ENCODE assay signal across 28 cellular contexts in genomic region chr4:73212982-73213730, GRCh38. TPM values are rescaled to one million over a fixed set of nuclear protein-coding genes. Genes with fewer than 3 reads are reported as not detected.
DNase-seq lines count a peak whose midpoint lies in the region; ATAC-seq, FAIRE-seq and TF ChIP-seq lines count a peak whose summit lies in the region.
"Had no signal": no experiment of that assay in that cellular context is flagged by ENCODE, and none has a peak within 500 bp of the region (broad histone marks: within the 10 kb centered on the region; RNA-seq: fewer than 3 reads in every experiment).

No MANE protein-coding gene starts in this region.

- no peak for DNase-seq in activated CD8-positive, alpha-beta memory T cell treated with anti-CD3 and anti-CD28 coated beads, Interleukin-2, amount 10 ng/mL, durations not matched to agents 7 days and 5 days
- DNase-seq in activated CD8-positive, alpha-beta memory T cell treated with anti-CD3 and anti-CD28 coated beads for 24 hours = no peak
- DNase-seq in HFFc6 (no peak), endodermal cell (no peak), small intestine (no peak), COR-L47 (lab: John Stamatoyannopoulos, UW) (no peak)
- DNase-seq in CD4-positive, alpha-beta memory T cell = no peak
- DNase-seq: activated B cell treated with CpG ODN at 0.5 μM for 24 hours; activated CD4-positive, alpha-beta memory T cell treated with anti-CD3 and anti-CD28 coated beads for 36 hours; activated gamma-delta T cell; activated T-cell treated with anti-CD3 and anti-CD28 coated beads for 4 hours; DND-41; heart left ventricle; kidney; natural killer cell; NCI-H1048; NCI-H1694; NCI-H2171; NCI-H510A treated with DMSO at 0.1 percent for 48 hours; occipital lobe; SHP77; stimulated activated CD4-positive, alpha-beta T cell treated with anti-CD3 and anti-CD28 coated beads, Interleukin-1b, Interleukin-23, amount 100 ng/mL, for 48 hours; SW 1271; T1000; transverse colon had no signal

- no peak overlapping the region for H3K4me3 Mint-ChIP-seq in activated CD8-positive, alpha-beta memory T cell treated with anti-CD3 and anti-CD28 coated beads, Interleukin-2, amount 10 ng/mL, durations not matched to agents 7 days and 5 days
- H3K4me3 Mint-ChIP-seq in HFFc6 (no peak overlapping the region), endodermal cell (no peak overlapping the region)
- peak overlapping the region in 1 of 8 donors; percentile 35 for H3K4me3 Mint-ChIP-seq in CD4-positive, alpha-beta memory T cell
- H3K4me3 Mint-ChIP-seq: activated B cell treated with CpG ODN at 0.5 μM for 24 hours; activated CD4-positive, alpha-beta memory T cell treated with anti-CD3 and anti-CD28 coated beads for 36 hours; natural killer cell had no signal

- TF ChIP-seq CTCF in HFFc6 (IDR thresholded peaks at IDR 0.05) (no peak), endodermal cell (conservative IDR thresholded peaks at IDR 0.05) (no peak)

- no peak overlapping the region for H3K9ac ChIP-seq in endodermal cell (ENCODE audit: extremely low read depth, low read length, poor library complexity, severe bottlenecking)

- H3K4me3 ChIP-seq in endodermal cell (ENCODE audit: low read length) = no peak overlapping the region
- H3K4me3 ChIP-seq in small intestine (ENCODE audit: low read depth in 1 of 2, low read length in 2 of 2) = no peak overlapping the region
- no peak overlapping the region for H3K4me3 ChIP-seq in CD4-positive, alpha-beta memory T cell (ENCODE audit: low read length in 2 of 2)
- H3K4me3 ChIP-seq: heart left ventricle, skin epidermis, transverse colon had no signal

- peak overlapping the region; percentile 1 for H3K27ac Mint-ChIP-seq in activated CD8-positive, alpha-beta memory T cell treated with anti-CD3 and anti-CD28 coated beads, Interleukin-2, amount 10 ng/mL, durations not matched to agents 7 days and 5 days
- peak overlapping the region; percentile 22 for H3K27ac Mint-ChIP-seq in HFFc6
- peak overlapping the region; percentile 26 for H3K27ac Mint-ChIP-seq in endodermal cell
- H3K27ac Mint-ChIP-seq in CD4-positive, alpha-beta memory T cell = peak overlapping the region in 1 of 7 donors; percentile 53
- H3K27ac Mint-ChIP-seq: activated B cell treated with CpG ODN at 0.5 μM for 24 hours; activated CD4-positive, alpha-beta memory T cell treated with anti-CD3 and anti-CD28 coated beads for 36 hours had no signal

- peak; percentile 10 for FAIRE-seq in small intestine (lab: Jason Lieb, UNC)

- ATAC-seq in activated CD8-positive, alpha-beta memory T cell treated with anti-CD3 and anti-CD28 coated beads, Interleukin-2, amount 10 ng/mL, durations not matched to agents 7 days and 5 days = no peak
- no peak for ATAC-seq in GM18861 (IDR thresholded peaks at IDR 0.05; ENCODE audit: unreplicated experiment)
- ATAC-seq: natural killer cell, PC-3 had no signal

- WGBS in endodermal cell (ENCODE audit: insufficient coverage in 1 of 2, insufficient read length in 1 of 2), 2 experiments = 100% methylated on average over 1 of the region's 1 CpG; no CpG with 5 or more reads in 1 of the 2 experiments
- 92 to 100% (median 95%) methylated on average over 1 of the region's 1 CpG for WGBS in small intestine, 3 donors

- no peaks in the 10 kb centered on the region for H3K9me3 Mint-ChIP-seq in activated CD8-positive, alpha-beta memory T cell treated with anti-CD3 and anti-CD28 coated beads, Interleukin-2, amount 10 ng/mL, durations not matched to agents 7 days and 5 days (ENCODE audit: low read depth)
- peaks cover 6% of the 10 kb centered on the region; the same call in 1 of the 2 replicates for H3K9me3 Mint-ChIP-seq in HFFc6
- H3K9me3 Mint-ChIP-seq in endodermal cell = no peaks in the 10 kb centered on the region
- no peaks in the 10 kb centered on the region for H3K9me3 Mint-ChIP-seq in CD4-positive, alpha-beta memory T cell
- H3K9me3 Mint-ChIP-seq: activated CD4-positive, alpha-beta memory T cell treated with anti-CD3 and anti-CD28 coated beads for 36 hours; natural killer cell had no signal

- H3K4me1 ChIP-seq in endodermal cell (ENCODE audit: control insufficient read depth, insufficient read depth, low read length) (no peaks in the 10 kb centered on the region), small intestine (ENCODE audit: control insufficient read depth in 2 of 2, insufficient read depth in 1 of 2, low read depth in 1 of 2, low read length in 1 of 2) (no peaks in the 10 kb centered on the region)
- peaks cover 12% of the 10 kb centered on the region for H3K4me1 ChIP-seq in CD4-positive, alpha-beta memory T cell (ENCODE audit: insufficient read depth, low read length)

- CTCF ChIA-PET in activated CD8-positive, alpha-beta memory T cell treated with anti-CD3 and anti-CD28 coated beads, Interleukin-2, amount 10 ng/mL, durations not matched to agents 7 days and 5 days (lab: Charles Lee) = interaction anchor here (0.9 kb wide), 2 partner anchors 10 to 44 kb away, joined by 3 read pairs; no protein-coding TSS in a partner anchor
- CTCF ChIA-PET in CD4-positive, alpha-beta memory T cell (lab: Charles Lee; ENCODE audit: partially characterized antibody) = interaction anchor here (0.6 kb wide), 1 partner anchor 27 kb away, joined by 3 read pairs; no protein-coding TSS in a partner anchor

- H3K9me3 ChIP-seq in endodermal cell (ENCODE audit: control insufficient read depth, low read length) = no peaks in the 10 kb centered on the region
- no peaks in the 10 kb centered on the region for H3K9me3 ChIP-seq in small intestine (ENCODE audit: control insufficient read depth, low read depth)
- H3K9me3 ChIP-seq in CD4-positive, alpha-beta memory T cell (ENCODE audit: control insufficient read depth in 1 of 2, low read length in 2 of 2) = no peaks in the 10 kb centered on the region
- H3K9me3 ChIP-seq: heart left ventricle, transverse colon had no signal

- POLR2A ChIA-PET in CD4-positive, alpha-beta memory T cell (lab: Charles Lee; ENCODE audit: partially characterized antibody) = no interaction called here

- H3K27me3 ChIP-seq in endodermal cell (ENCODE audit: control insufficient read depth, insufficient read depth, low read length, poor library complexity, severe bottlenecking) (no peaks in the 10 kb centered on the region), small intestine (ENCODE audit: control insufficient read depth in 2 of 2, insufficient read depth in 2 of 2, low read length in 2 of 2) (no peaks in the 10 kb centered on the region)
- H3K27me3 ChIP-seq in CD4-positive, alpha-beta memory T cell (ENCODE audit: insufficient read depth, low read length) = no peaks in the 10 kb centered on the region
- H3K27me3 ChIP-seq: heart left ventricle, transverse colon had no signal

- intact Hi-C loops in CD4-positive, alpha-beta memory T cell (cut with micrococcal nuclease) = loop anchor here (5.0 kb wide), 1 partner anchor 71 kb away; no protein-coding TSS in a partner anchor

- peaks cover 20% of the 10 kb centered on the region for H3K36me3 ChIP-seq in endodermal cell (ENCODE audit: control insufficient read depth, insufficient read depth, low read length)
- no peaks in the 10 kb centered on the region for H3K36me3 ChIP-seq in small intestine (ENCODE audit: control insufficient read depth in 2 of 2, insufficient read depth in 2 of 2, low read length in 2 of 2)
- H3K36me3 ChIP-seq in CD4-positive, alpha-beta memory T cell (ENCODE audit: insufficient read depth, low read length) = peaks cover 5% of the 10 kb centered on the region
- H3K36me3 ChIP-seq: transverse colon had no signal

- no peaks in the 10 kb centered on the region for H3K27me3 Mint-ChIP-seq in activated CD8-positive, alpha-beta memory T cell treated with anti-CD3 and anti-CD28 coated beads, Interleukin-2, amount 10 ng/mL, durations not matched to agents 7 days and 5 days
- H3K27me3 Mint-ChIP-seq in HFFc6 (ENCODE audit: insufficient read depth) = no peaks in the 10 kb centered on the region
- no peaks in the 10 kb centered on the region for H3K27me3 Mint-ChIP-seq in endodermal cell (ENCODE audit: insufficient read depth)
- H3K27me3 Mint-ChIP-seq in CD4-positive, alpha-beta memory T cell = no peaks in the 10 kb centered on the region
- H3K27me3 Mint-ChIP-seq: activated B cell treated with CpG ODN at 0.5 μM for 24 hours; activated CD4-positive, alpha-beta memory T cell treated with anti-CD3 and anti-CD28 coated beads for 36 hours had no signal

- peaks cover 12% of the 10 kb centered on the region for H3K4me1 Mint-ChIP-seq in activated CD8-positive, alpha-beta memory T cell treated with anti-CD3 and anti-CD28 coated beads, Interleukin-2, amount 10 ng/mL, durations not matched to agents 7 days and 5 days
- H3K4me1 Mint-ChIP-seq in HFFc6 (ENCODE audit: low read depth) = peaks cover 51% of the 10 kb centered on the region
- H3K4me1 Mint-ChIP-seq in endodermal cell = peaks cover 6% of the 10 kb centered on the region
- H3K4me1 Mint-ChIP-seq in CD4-positive, alpha-beta memory T cell = peaks cover 19 to 56% (median 40%) of the 10 kb centered on the region in 4 donors

- H3K27ac ChIP-seq in endodermal cell (ENCODE audit: low read depth, low read length) (no peak overlapping the region), small intestine (ENCODE audit: low read depth in 1 of 2, low read length in 1 of 2) (no peak overlapping the region)
- no peak overlapping the region for H3K27ac ChIP-seq in CD4-positive, alpha-beta memory T cell (ENCODE audit: low read depth, low read length)
- H3K27ac ChIP-seq: skin epidermis, transverse colon had no signal

- peaks cover 34% of the 10 kb centered on the region for H3K36me3 Mint-ChIP-seq in activated CD8-positive, alpha-beta memory T cell treated with anti-CD3 and anti-CD28 coated beads, Interleukin-2, amount 10 ng/mL, durations not matched to agents 7 days and 5 days
- H3K36me3 Mint-ChIP-seq in HFFc6 (ENCODE audit: low read depth) (peaks cover 15% of the 10 kb centered on the region), endodermal cell (ENCODE audit: low read depth) (peaks cover 10% of the 10 kb centered on the region)
- peaks cover 14 to 27% of the 10 kb centered on the region in 2 donors for H3K36me3 Mint-ChIP-seq in CD4-positive, alpha-beta memory T cell
- H3K36me3 Mint-ChIP-seq: natural killer cell had no signal

RNA-seq across cellular contexts. Expression of gene ANKRD17, which starts 45.4 kb away (rescaled TPM):
- 10 to 100 TPM; 50.6 to 57.5 TPM for total RNA-seq in activated CD8-positive, alpha-beta memory T cell treated with anti-CD3 and anti-CD28 coated beads, Interleukin-2, amount 10 ng/mL, durations not matched to agents 7 days and 5 days
- total RNA-seq in HFFc6 (2021; fragmentation: NEBNext Ultra II Directional; extraction: Animal tissue kit (Norgen Biotek cat#: 25700)) = 10 to 100 TPM; 51.7 to 61.0 (median 56.4) TPM
- 10 to 100 TPM; 83.6 to 84.3 TPM for total RNA-seq in endodermal cell
- polyA plus RNA-seq in endodermal cell (2013, experiment 1 of 2) = 44.5 TPM
- 44.4 TPM for polyA plus RNA-seq in endodermal cell (2013, experiment 2 of 2)
- polyA plus RNA-seq in small intestine = 10 to 100 TPM; 12.2 to 13.5 (median 12.3) TPM
- 10 to 100 TPM; 58.4 to 58.7 TPM for total RNA-seq in CD4-positive, alpha-beta memory T cell
- polyA plus RNA-seq in CD4-positive, alpha-beta memory T cell = 10 to 100 TPM in 1 of 2 donors, 1 to 10 TPM in 1; 7.9 to 15.8 TPM
